Comparison of ENCODE assay signal across 10 cellular contexts in genomic region chr16:919658-920631, GRCh38. TPM values are rescaled to one million over a fixed set of nuclear protein-coding genes. Genes with fewer than 3 reads are reported as not detected.
DNase-seq lines count a peak whose midpoint lies in the region; ATAC-seq and TF ChIP-seq lines count a peak whose summit lies in the region.
"Had no signal": no experiment of that assay in that cellular context is flagged by ENCODE, and none has a peak within 500 bp of the region (broad histone marks: within the 10 kb centered on the region; RNA-seq: fewer than 3 reads in every experiment).

No MANE protein-coding gene starts in this region.

- H4K20me1 ChIP-seq in GM23248 (ENCODE audit: insufficient read depth) = no peaks in the 10 kb centered on the region

- no peak for ATAC-seq in mucosa of descending colon
- no peak for ATAC-seq in HG02798 (IDR thresholded peaks at IDR 0.05; ENCODE audit: poor library complexity, unreplicated experiment)
- no peak for ATAC-seq in left lobe of liver

- no peaks in the 10 kb centered on the region for H3K79me2 ChIP-seq in GM23248 (ENCODE audit: insufficient read depth)

- peak; percentile 82 for DNase-seq in GM23248
- no peak for DNase-seq in esophagus squamous epithelium (lab: John Stamatoyannopoulos, UW)
- peak in 2 of 3 donors; percentile 9 to 46 for DNase-seq in mucosa of descending colon
- no peak for DNase-seq in NCI-H146 treated with DMSO at 0.1 percent for 48 hours (lab: John Stamatoyannopoulos, UW; ENCODE audit: unreplicated experiment)
- no peak for DNase-seq in AML-193 (lab: John Stamatoyannopoulos, UW)
- no peak for DNase-seq in left lobe of liver (ENCODE audit: low spot score)
- DNase-seq: MM.1S, NCI-H526 had no signal

- peak overlapping the region; percentile 71 for H3K27ac ChIP-seq in GM23248
- H3K27ac ChIP-seq in esophagus squamous epithelium = peak overlapping the region; percentile 10 to 84 (median 56)
- peak overlapping the region; percentile 14 for H3K27ac ChIP-seq in subcutaneous abdominal adipose tissue (ENCODE audit: low read depth, low read length)

- intact Hi-C loops in esophagus squamous epithelium (cut with DNase I) (no loop called here), mucosa of descending colon (cut with DNase I, micrococcal nuclease) (no loop called here)

- no peaks in the 10 kb centered on the region for H3K9me2 ChIP-seq in GM23248 (ENCODE audit: insufficient read depth)

- peak overlapping the region; percentile 49 for H3K4me2 ChIP-seq in GM23248 (ENCODE audit: unreplicated experiment)

- H2AFZ ChIP-seq in GM23248 = peak overlapping the region; percentile 70

- H3K9me3 ChIP-seq in GM23248 (ENCODE audit: low read depth) = no peaks in the 10 kb centered on the region
- no peaks in the 10 kb centered on the region for H3K9me3 ChIP-seq in esophagus squamous epithelium
- H3K9me3 ChIP-seq in mucosa of descending colon = no peaks in the 10 kb centered on the region
- H3K9me3 ChIP-seq in subcutaneous abdominal adipose tissue (ENCODE audit: control insufficient read depth in 5 of 5, low read length in 5 of 5) = peaks cover 0 to 6% (median 0%) of the 10 kb centered on the region in 5 donors

- in situ Hi-C loops in GM23248 (cut with MboI) = no loop called here

- H3K27me3 ChIP-seq in GM23248 (replicated peaks; ENCODE audit: insufficient read depth) = no peaks in the 10 kb centered on the region
- H3K27me3 ChIP-seq in esophagus squamous epithelium = no peaks in the 10 kb centered on the region
- H3K27me3 ChIP-seq in subcutaneous abdominal adipose tissue (ENCODE audit: control insufficient read depth in 5 of 5, insufficient read depth in 4 of 5, low read length in 5 of 5) = no peaks in the 10 kb centered on the region

- TF ChIP-seq CTCF in esophagus squamous epithelium (IDR thresholded peaks at IDR 0.05) (no peak), mucosa of descending colon (IDR thresholded peaks at IDR 0.05) (no peak)

- H3K36me3 ChIP-seq in GM23248 (ENCODE audit: low read depth) (no peaks in the 10 kb centered on the region), esophagus squamous epithelium (peaks cover 0 to 48% (median 0%) of the 10 kb centered on the region in 3 donors), mucosa of descending colon (ENCODE audit: low read depth) (no peaks in the 10 kb centered on the region), subcutaneous abdominal adipose tissue (ENCODE audit: control insufficient read depth in 5 of 5, insufficient read depth in 5 of 5, low read length in 5 of 5) (peaks cover 0 to 16% (median 7%) of the 10 kb centered on the region in 5 donors)

- H3F3A ChIP-seq in GM23248 (ENCODE audit: insufficient read depth) = peaks cover 12% of the 10 kb centered on the region; the same call in 1 of the 2 replicates

- H3K9ac ChIP-seq in GM23248 (peak overlapping the region; percentile 61), subcutaneous abdominal adipose tissue (ENCODE audit: low read length in 5 of 5) (peak overlapping the region in 1 of 5 donors; percentile 60)

- H3K4me1 ChIP-seq in GM23248 (ENCODE audit: insufficient read depth) (peaks cover 15% of the 10 kb centered on the region), esophagus squamous epithelium (peaks cover 0 to 10% (median 4%) of the 10 kb centered on the region in 3 donors), mucosa of descending colon (ENCODE audit: low read depth) (no peaks in the 10 kb centered on the region), subcutaneous abdominal adipose tissue (ENCODE audit: control insufficient read depth in 5 of 5, insufficient read depth in 5 of 5, low read length in 5 of 5) (peaks cover 0 to 19% (median 15%) of the 10 kb centered on the region in 5 donors)

- H3K4me3 ChIP-seq in GM23248 (no peak overlapping the region), esophagus squamous epithelium (no peak overlapping the region), mucosa of descending colon (no peak overlapping the region), subcutaneous abdominal adipose tissue (ENCODE audit: low read depth in 1 of 5, low read length in 5 of 5) (no peak overlapping the region)

- no peak for TF ChIP-seq POLR2A in esophagus squamous epithelium (IDR thresholded peaks at IDR 0.05)

- WGBS in GM23248 (ENCODE audit: low coverage in 1 of 2, low lambda C conversion rate in 2 of 2, missing lambda C conversion rate in 2 of 2), 2 experiments = 37 to 51% methylated on average over 27 to 37 of the region's 37 CpGs
- WGBS in esophagus squamous epithelium, 2 donors = 59 to 71% methylated on average over 5 to 11 of the region's 37 CpGs

RNA-seq across cellular contexts. Expression of gene LMF1, which starts 50.8 kb away (rescaled TPM):
- 37.8 and 53.0 TPM in 2 replicates for total RNA-seq in GM23248 (2014; rRNA removed; shearing (Covaris generic))
- 23.1 and 24.6 TPM in 2 replicates for polyA plus RNA-seq in GM23248 (2016; fragmentation: Nextera tagmentation; extraction: Ambion mirVana)
- total RNA-seq in esophagus squamous epithelium (10 to 100 TPM; 13.3 to 34.4 (median 23.8) TPM), mucosa of descending colon (10 to 100 TPM; 16.4 to 26.5 (median 25.1) TPM), left lobe of liver (13.5 TPM)

Comparison
In these comparisons a context has a peak if more than half of its experiments do, and no peak if none do; other contexts are left out.
1. DNase-seq: peak in GM23248 (single experiment) and mucosa of descending colon (2 of 3); none in esophagus squamous epithelium (single experiment), NCI-H146 treated with DMSO at 0.1 percent for 48 hours (single experiment), AML-193 (0 of 2) and left lobe of liver (single experiment).
2. H3K27ac ChIP-seq: peak in every context shown above with its lines; median percentile 71 in GM23248; 56 in esophagus squamous epithelium; 14 in subcutaneous abdominal adipose tissue.